8 cellular contexts compared by ENCODE assay signal in the genomic region with DNA sequence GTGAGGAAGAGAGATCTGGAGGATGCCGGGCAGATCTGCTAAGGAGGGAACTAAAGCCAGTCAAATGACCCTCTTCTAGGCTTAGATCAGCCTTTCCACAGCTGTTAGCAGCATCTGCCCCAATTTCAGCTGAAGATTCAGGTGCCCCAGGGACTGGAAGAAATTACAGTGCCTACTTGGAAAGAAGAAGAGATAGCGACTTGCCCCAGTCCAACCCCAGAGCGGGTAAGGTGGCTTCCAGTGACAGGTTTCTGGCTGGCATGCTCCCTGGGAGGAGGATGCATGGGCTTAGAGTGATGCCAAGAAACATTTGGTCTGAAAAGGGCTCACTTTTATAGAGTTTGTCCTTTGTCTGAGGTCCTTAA. TPM values are rescaled to one million over a fixed set of nuclear protein-coding genes. Genes with fewer than 3 reads are reported as not detected.
DNase-seq lines count a peak whose midpoint lies in the region; ATAC-seq and TF ChIP-seq lines count a peak whose summit lies in the region.

No MANE protein-coding gene starts in this region.

- peak overlapping the region; percentile 47 for H3K9ac ChIP-seq in parathyroid adenoma

- ATAC-seq in HG02970 (IDR thresholded peaks at IDR 0.05; ENCODE audit: low FRiP score, unreplicated experiment) (no peak), HG03442 (IDR thresholded peaks at IDR 0.05; ENCODE audit: unreplicated experiment) (no peak)

- peaks cover 8% of the 10 kb centered on the region; the same call in 1 of the 2 replicates for H3K79me2 ChIP-seq in OCI-LY7 (ENCODE audit: insufficient read depth, low read depth, low read length)
- peaks cover 33% of the 10 kb centered on the region for H3K79me2 ChIP-seq in parathyroid adenoma

- H4K20me1 ChIP-seq in OCI-LY7 (ENCODE audit: insufficient read depth, low read length), result no peaks in the 10 kb centered on the region

- TF ChIP-seq CTCF in OCI-LY7 (conservative IDR thresholded peaks at IDR 0.05; ENCODE audit: low read length) (no peak), epithelial cell of esophagus (IDR thresholded peaks at IDR 0.05; ENCODE audit: insufficient read depth, low read depth, low read length, missing control alignments) (no peak), parathyroid adenoma (IDR thresholded peaks at IDR 0.05) (no peak)

- peak; percentile 17 for DNase-seq in OCI-LY7 (ENCODE audit: low spot score)
- DNase-seq in epithelial cell of esophagus (ENCODE audit: low read depth), result no peak
- no peak for DNase-seq in SHP77 (lab: John Stamatoyannopoulos, UW)
- no peak for DNase-seq in SK-N-DZ (ENCODE audit: low spot score)

- BruUV-seq in OCI-LY7 (replicated peaks; lab: Mats Ljungman, UMichigan), result no TSS peak

- no peaks in the 10 kb centered on the region for H3K9me2 ChIP-seq in OCI-LY7 (ENCODE audit: insufficient read depth, low read length)

- no peaks in the 10 kb centered on the region for H3K27me3 ChIP-seq in parathyroid adenoma (ENCODE audit: control insufficient read depth, insufficient read depth, low read length)

- H3K4me2 ChIP-seq in OCI-LY7 (ENCODE audit: low read length), result peak overlapping the region; percentile 89
- peak overlapping the region; percentile 98 for H3K4me2 ChIP-seq in parathyroid adenoma (ENCODE audit: low read length)

- H3K4me3 ChIP-seq in GM08714 (ENCODE audit: low read length), result peak overlapping the region; percentile 87
- peak overlapping the region; percentile 82 for H3K4me3 ChIP-seq in OCI-LY7 (ENCODE audit: low read depth, low read length, poor library complexity, severe bottlenecking)
- H3K4me3 ChIP-seq in epithelial cell of esophagus (ENCODE audit: low read length), result peak overlapping the region; percentile 70
- peak overlapping the region; percentile 83 for H3K4me3 ChIP-seq in parathyroid adenoma (ENCODE audit: low read depth, low read length)

- POLR2A ChIA-PET in OCI-LY7 (lab: Charles Lee), result interaction anchor here (0.7 to 2.1 kb wide), 9 partner anchors 8 to 108 kb away, joined by 3 to 6 read pairs (median 3); partner anchors contain the start of gene ZNF318

- intact Hi-C loops in OCI-LY7 (cut with micrococcal nuclease; ENCODE audit: unreplicated experiment), result loop anchor here (5.0 kb wide), 1 partner anchor 306 kb away; the partner anchor contains the start of gene SRF

- no peaks in the 10 kb centered on the region for H3K9me3 ChIP-seq in OCI-LY7 (ENCODE audit: low read length)
- no peaks in the 10 kb centered on the region for H3K9me3 ChIP-seq in parathyroid adenoma (ENCODE audit: control insufficient read depth, low read length)

- CTCF ChIA-PET in OCI-LY7 (lab: Charles Lee; ENCODE audit: unreplicated experiment), result no interaction called here

- H2AFZ ChIP-seq in OCI-LY7 (ENCODE audit: low read length), result peak overlapping the region; percentile 96
- peak overlapping the region; percentile 78 for H2AFZ ChIP-seq in parathyroid adenoma

- H3K27ac ChIP-seq in OCI-LY7 (ENCODE audit: low read depth, low read length, poor library complexity, severe bottlenecking) (no peak overlapping the region), parathyroid adenoma (peak overlapping the region; percentile 52)

- peaks cover 18% of the 10 kb centered on the region for H3K4me1 ChIP-seq in OCI-LY7 (ENCODE audit: insufficient read depth, low read length, poor library complexity, severe bottlenecking)
- H3K4me1 ChIP-seq in parathyroid adenoma, result peaks cover 11% of the 10 kb centered on the region

- no peaks in the 10 kb centered on the region for H3K36me3 ChIP-seq in OCI-LY7 (ENCODE audit: insufficient read depth, low read length)
- H3K36me3 ChIP-seq in parathyroid adenoma (ENCODE audit: control insufficient read depth, insufficient read depth, low read length), result no peaks in the 10 kb centered on the region

RNA-seq across cellular contexts. Expression of gene TJAP1, which starts 0.6 kb away (rescaled TPM):
- 16.7 and 22.0 TPM in 2 replicates for total RNA-seq in OCI-LY7 (2014; rRNA removed; shearing (Covaris generic))
- total RNA-seq in OCI-LY7 (2022), result 32.3 and 34.4 TPM in 2 replicates
- 17.8 and 20.9 TPM in 2 replicates for polyA plus RNA-seq in SK-N-DZ (2014; cell fraction: cytosol; rRNA removed)
- polyA plus RNA-seq in SK-N-DZ (2014; cell fraction: nucleus; rRNA removed), result 49.6 and 69.6 TPM in 2 replicates

RNA-seq across cellular contexts. Expression of gene DLK2, which starts 22.6 kb away (rescaled TPM):
- total RNA-seq in OCI-LY7 (2014; rRNA removed; shearing (Covaris generic)), result not detected in 2 replicates
- not detected in 2 replicates for total RNA-seq in OCI-LY7 (2022)
- 8.5 and 14.3 TPM in 2 replicates for polyA plus RNA-seq in SK-N-DZ (2014; cell fraction: cytosol; rRNA removed)
- 5.8 and 8.6 TPM in 2 replicates for polyA plus RNA-seq in SK-N-DZ (2014; cell fraction: nucleus; rRNA removed)

RNA-seq across cellular contexts. Expression of gene LRRC73, which starts 32.2 kb away (rescaled TPM):
- 0.19 TPM in 1 of 2 replicates, not detected in the other for total RNA-seq in OCI-LY7 (2014; rRNA removed; shearing (Covaris generic))
- total RNA-seq in OCI-LY7 (2022), result 0.25 and 0.52 TPM in 2 replicates
- polyA plus RNA-seq in SK-N-DZ (2014; cell fraction: cytosol; rRNA removed), result 0.13 and 0.17 TPM in 2 replicates
- polyA plus RNA-seq in SK-N-DZ (2014; cell fraction: nucleus; rRNA removed), result 0.16 and 0.38 TPM in 2 replicates

RNA-seq across cellular contexts. Expression of gene YIPF3, which starts 38.7 kb away (rescaled TPM):
- total RNA-seq in OCI-LY7 (2014; rRNA removed; shearing (Covaris generic)), result 31.8 and 38.2 TPM in 2 replicates
- total RNA-seq in OCI-LY7 (2022), result 41.9 and 45.5 TPM in 2 replicates
- 182 and 205 TPM in 2 replicates for polyA plus RNA-seq in SK-N-DZ (2014; cell fraction: cytosol; rRNA removed)
- 152 and 201 TPM in 2 replicates for polyA plus RNA-seq in SK-N-DZ (2014; cell fraction: nucleus; rRNA removed)

RNA-seq across cellular contexts. Expression of gene POLR1C, which starts 38.9 kb away (rescaled TPM):
- 40.7 and 46.0 TPM in 2 replicates for total RNA-seq in OCI-LY7 (2014; rRNA removed; shearing (Covaris generic))
- total RNA-seq in OCI-LY7 (2022), result 36.9 and 41.2 TPM in 2 replicates
- 42.1 and 53.5 TPM in 2 replicates for polyA plus RNA-seq in SK-N-DZ (2014; cell fraction: cytosol; rRNA removed)
- 137 and 164 TPM in 2 replicates for polyA plus RNA-seq in SK-N-DZ (2014; cell fraction: nucleus; rRNA removed)
